10 cellular contexts compared by ENCODE assay signal in the genomic region with DNA sequence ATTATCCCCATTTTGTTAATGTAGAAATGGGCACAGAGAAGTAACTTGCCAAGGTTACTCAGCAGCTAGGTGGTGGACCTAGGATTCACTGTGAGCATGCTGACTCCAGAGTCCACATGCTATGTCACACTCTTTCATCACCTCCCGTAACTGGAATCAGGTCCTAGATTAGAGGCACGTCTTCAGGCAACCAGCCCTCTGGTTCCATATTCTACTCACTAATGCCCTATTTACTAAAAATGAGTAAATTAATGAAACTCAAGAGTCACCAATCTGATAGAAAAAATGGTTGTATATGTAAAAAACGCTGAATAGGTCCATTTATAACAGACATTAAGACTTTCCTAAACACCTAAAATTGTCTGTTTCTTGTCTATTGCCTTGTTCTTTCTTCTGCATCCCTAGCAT. TPM values are rescaled to one million over a fixed set of nuclear protein-coding genes. Genes with fewer than 3 reads are reported as not detected.
DNase-seq lines count a peak whose midpoint lies in the region; ATAC-seq and TF ChIP-seq lines count a peak whose summit lies in the region.
"Had no signal": no experiment of that assay in that cellular context is flagged by ENCODE, and none has a peak within 500 bp of the region (broad histone marks: within the 10 kb centered on the region; RNA-seq: fewer than 3 reads in every experiment).

No MANE protein-coding gene starts in this region.

- H3K27ac ChIP-seq in left ventricle myocardium inferior (replicated peaks) (no peak overlapping the region), coronary artery (no peak overlapping the region), thyroid gland (peak overlapping the region in 2 of 3 donors; percentile 54 to 67)
- H3K27ac ChIP-seq: RWPE1 had no signal

- H3K4me1 ChIP-seq in left ventricle myocardium inferior (peaks cover 21% of the 10 kb centered on the region), thyroid gland (peaks cover 31 to 53% of the 10 kb centered on the region in 2 donors)

- 78 to 96% methylated on average over 3 of the region's 3 CpGs for WGBS in thyroid gland, 2 donors

- peak; percentile 58 for ATAC-seq in Right ventricle myocardium superior (ENCODE audit: poor library complexity)
- ATAC-seq in HG03139 (IDR thresholded peaks at IDR 0.05; ENCODE audit: unreplicated experiment): peak; percentile 30
- no peak for ATAC-seq in stimulated activated effector memory CD8-positive, alpha-beta T cell treated with anti-CD3 and anti-CD28 coated beads, Interleukin-12 subunit alpha, Interleukin-12 subunit beta, amount 100 ng/mL, for 72 hours
- no peak for ATAC-seq in activated T-cell treated with anti-CD3 and anti-CD28 coated beads, Interleukin-2, amount 50 U/mL, for 4 hours

- H3K4me3 ChIP-seq in left ventricle myocardium inferior (no peak overlapping the region), coronary artery (peak overlapping the region; percentile 12), thyroid gland (replicated peaks in 1 of 3) (no peak overlapping the region)

- TF ChIP-seq POLR2A in thyroid gland (IDR thresholded peaks at IDR 0.05): no peak

- H3K36me3 ChIP-seq in left ventricle myocardium inferior: no peaks in the 10 kb centered on the region
- no peaks in the 10 kb centered on the region for H3K36me3 ChIP-seq in thyroid gland

- H3K36me3 Mint-ChIP-seq in stimulated activated effector memory CD8-positive, alpha-beta T cell treated with anti-CD3 and anti-CD28 coated beads, Interleukin-12 subunit alpha, Interleukin-12 subunit beta, amount 100 ng/mL, for 72 hours: no peaks in the 10 kb centered on the region
- H3K36me3 Mint-ChIP-seq in activated T-cell treated with anti-CD3 and anti-CD28 coated beads, Interleukin-2, amount 50 U/mL, for 4 hours (ENCODE audit: insufficient read depth): no peaks in the 10 kb centered on the region

- no peaks in the 10 kb centered on the region for H3K9me3 ChIP-seq in left ventricle myocardium inferior (replicated peaks)
- H3K9me3 ChIP-seq in thyroid gland: no peaks in the 10 kb centered on the region

- no peak overlapping the region for H3K27ac Mint-ChIP-seq in stimulated activated effector memory CD8-positive, alpha-beta T cell treated with anti-CD3 and anti-CD28 coated beads, Interleukin-12 subunit alpha, Interleukin-12 subunit beta, amount 100 ng/mL, for 72 hours

- H3K27me3 ChIP-seq in left ventricle myocardium inferior (ENCODE audit: low read depth) (no peaks in the 10 kb centered on the region), thyroid gland (no peaks in the 10 kb centered on the region)

- DNase-seq in Right ventricle myocardium superior: no peak
- no peak for DNase-seq in left ventricle myocardium inferior
- no peak for DNase-seq in coronary artery (ENCODE audit: low spot score)
- DNase-seq in thyroid gland: no peak
- DNase-seq in dermis blood vessel endothelial cell: no peak
- no peak for DNase-seq in stimulated activated effector memory CD8-positive, alpha-beta T cell treated with anti-CD3 and anti-CD28 coated beads, Interleukin-12 subunit alpha, Interleukin-12 subunit beta, amount 100 ng/mL, for 72 hours (ENCODE audit: low spot score in 2 of 2)
- no peak for DNase-seq in activated T-cell treated with anti-CD3 and anti-CD28 coated beads, Interleukin-2, amount 50 U/mL, for 4 hours
- DNase-seq: immature natural killer cell had no signal

- no peaks in the 10 kb centered on the region for H3K9me3 Mint-ChIP-seq in stimulated activated effector memory CD8-positive, alpha-beta T cell treated with anti-CD3 and anti-CD28 coated beads, Interleukin-12 subunit alpha, Interleukin-12 subunit beta, amount 100 ng/mL, for 72 hours
- no peaks in the 10 kb centered on the region for H3K9me3 Mint-ChIP-seq in activated T-cell treated with anti-CD3 and anti-CD28 coated beads, Interleukin-2, amount 50 U/mL, for 4 hours
- H3K9me3 Mint-ChIP-seq: immature natural killer cell had no signal

- H3K4me3 Mint-ChIP-seq in stimulated activated effector memory CD8-positive, alpha-beta T cell treated with anti-CD3 and anti-CD28 coated beads, Interleukin-12 subunit alpha, Interleukin-12 subunit beta, amount 100 ng/mL, for 72 hours: no peak overlapping the region
- H3K4me3 Mint-ChIP-seq in activated T-cell treated with anti-CD3 and anti-CD28 coated beads, Interleukin-2, amount 50 U/mL, for 4 hours: no peak overlapping the region
- H3K4me3 Mint-ChIP-seq: immature natural killer cell had no signal

- no peaks in the 10 kb centered on the region for H3K27me3 Mint-ChIP-seq in activated T-cell treated with anti-CD3 and anti-CD28 coated beads, Interleukin-2, amount 50 U/mL, for 4 hours (ENCODE audit: low read depth)

- H3K4me1 Mint-ChIP-seq in stimulated activated effector memory CD8-positive, alpha-beta T cell treated with anti-CD3 and anti-CD28 coated beads, Interleukin-12 subunit alpha, Interleukin-12 subunit beta, amount 100 ng/mL, for 72 hours: peaks cover 20% of the 10 kb centered on the region
- H3K4me1 Mint-ChIP-seq in activated T-cell treated with anti-CD3 and anti-CD28 coated beads, Interleukin-2, amount 50 U/mL, for 4 hours (ENCODE audit: low read depth): peaks cover 34% of the 10 kb centered on the region

- intact Hi-C loops in Right ventricle myocardium superior (cut with DNase I) (no loop called here), left ventricle myocardium inferior (cut with micrococcal nuclease) (no loop called here), thyroid gland (cut with DNase I) (no loop called here)

- TF ChIP-seq CTCF in left ventricle myocardium inferior (IDR thresholded peaks at IDR 0.05; ENCODE audit: borderline replicate concordance) (no peak), coronary artery (IDR thresholded peaks at IDR 0.05) (no peak), thyroid gland (IDR thresholded peaks at IDR 0.05) (no peak)

RNA-seq across cellular contexts. Expression of gene RUFY3, which starts 7.7 kb away (rescaled TPM):
- total RNA-seq in Right ventricle myocardium superior (19.4 TPM), left ventricle myocardium inferior (20.5 TPM), thyroid gland (100 to 1,000 TPM; 148 to 242 (median 155) TPM), dermis blood vessel endothelial cell (50.7 and 58.9 TPM in 2 replicates)
- total RNA-seq in activated T-cell treated with anti-CD3 and anti-CD28 coated beads, Interleukin-2, amount 50 U/mL, for 4 hours: 1 to 10 TPM; 6.3 to 8.0 (median 7.9) TPM

RNA-seq across cellular contexts. Expression of gene UTP3, which starts 25.7 kb away (rescaled TPM):
- total RNA-seq in Right ventricle myocardium superior: 15.0 TPM
- 15.8 TPM for total RNA-seq in left ventricle myocardium inferior
- total RNA-seq in thyroid gland: 10 to 100 TPM; 12.4 to 17.7 (median 15.5) TPM
- total RNA-seq in dermis blood vessel endothelial cell: 20.8 and 27.1 TPM in 2 replicates
- 10 to 100 TPM; 49.2 to 54.8 (median 51.4) TPM for total RNA-seq in activated T-cell treated with anti-CD3 and anti-CD28 coated beads, Interleukin-2, amount 50 U/mL, for 4 hours

RNA-seq across cellular contexts. Expression of gene JCHAIN, which starts 47.8 kb away (rescaled TPM):
- total RNA-seq in Right ventricle myocardium superior (4.4 TPM), left ventricle myocardium inferior (6.9 TPM), thyroid gland (100 to 1,000 TPM in 1 of 4 donors, 1 to 10 TPM in 1, under 1 TPM in 1, not detected in 1; 0.67 to 154 (median 3.7) TPM), dermis blood vessel endothelial cell (not detected in 2 replicates)
- 1 to 10 TPM in 2 of 3 donors, under 1 TPM in 1; 0.58 to 1.4 (median 1.1) TPM for total RNA-seq in activated T-cell treated with anti-CD3 and anti-CD28 coated beads, Interleukin-2, amount 50 U/mL, for 4 hours

Comparison
In these comparisons a context has a peak if more than half of its experiments do, and no peak if none do; other contexts are left out.
1. ATAC-seq: peak in Right ventricle myocardium superior (single experiment) and HG03139 (single experiment); none in stimulated activated effector memory CD8-positive, alpha-beta T cell treated with anti-CD3 and anti-CD28 coated beads, Interleukin-12 subunit alpha, Interleukin-12 subunit beta, amount 100 ng/mL, for 72 hours (single experiment) and activated T-cell treated with anti-CD3 and anti-CD28 coated beads, Interleukin-2, amount 50 U/mL, for 4 hours (0 of 2).
2. H3K27ac ChIP-seq: peak in thyroid gland (2 of 3); none in left ventricle myocardium inferior (single experiment) and coronary artery (0 of 2).